ENCODE assay signal across 8 cellular contexts in the genomic region with DNA sequence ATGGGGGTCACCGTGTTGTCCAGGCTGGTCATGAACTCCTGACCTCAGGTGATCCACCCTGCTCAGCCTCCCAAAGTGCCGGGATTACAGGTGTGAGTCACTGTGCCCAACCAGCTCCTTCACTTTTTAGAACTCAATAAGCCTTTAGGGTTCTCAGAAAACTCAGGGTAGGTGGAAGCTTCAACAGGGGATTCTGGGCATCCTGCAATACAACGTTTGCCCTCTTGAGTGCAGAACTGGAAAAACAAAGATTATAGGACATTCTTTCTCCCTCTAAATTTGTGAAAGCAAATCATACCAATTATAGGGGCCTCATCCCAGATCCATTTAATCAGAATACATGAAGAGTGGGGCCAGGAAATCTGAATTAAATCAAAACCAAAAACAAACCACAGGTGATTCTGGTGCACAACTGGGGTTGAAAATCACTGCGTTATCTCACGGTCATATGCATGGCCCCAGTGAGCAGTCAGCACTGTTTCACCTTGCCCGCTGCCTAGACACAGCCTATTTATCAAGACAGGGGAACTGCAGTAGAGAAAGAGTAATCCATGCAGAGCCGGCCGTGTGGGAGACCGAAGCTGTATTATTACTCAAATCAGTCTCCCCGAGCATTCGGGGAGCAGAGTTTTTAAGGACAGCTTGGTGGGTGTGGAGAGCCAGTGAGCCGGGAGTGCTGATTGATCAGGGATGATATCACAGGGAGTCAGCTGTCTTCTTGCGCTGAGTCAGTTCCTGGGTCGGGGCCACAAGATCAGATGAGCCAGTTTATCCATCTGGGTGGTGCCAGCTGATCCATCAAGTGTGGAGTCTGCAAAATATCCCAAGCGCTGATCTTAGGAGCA. TPM values are rescaled to one million over a fixed set of nuclear protein-coding genes. Genes with fewer than 3 reads are reported as not detected.
DNase-seq lines count a peak whose midpoint lies in the region; ATAC-seq and TF ChIP-seq lines count a peak whose summit lies in the region.

No MANE protein-coding gene starts in this region.

- no peaks in the 10 kb centered on the region for H3K36me3 ChIP-seq in neural progenitor cell

- H3K4me2 ChIP-seq in neural progenitor cell, result no peak overlapping the region

- H3K4me1 ChIP-seq in neural progenitor cell, result peaks cover 9% of the 10 kb centered on the region

- H3K36me3 Mint-ChIP-seq in neural progenitor cell, result no peaks in the 10 kb centered on the region
- H3K36me3 Mint-ChIP-seq in T-helper 2 cell treated with Interferon-gamma antibody and Interleukin-4, amounts not matched to agents 5 μg/mL and 100 μg/mL, for 36 hours (ENCODE audit: low read depth), result no peaks in the 10 kb centered on the region

- H3K27me3 Mint-ChIP-seq in neural progenitor cell (ENCODE audit: insufficient read depth, low read depth), result peaks cover 6% of the 10 kb centered on the region
- H3K27me3 Mint-ChIP-seq in T-helper 2 cell treated with Interferon-gamma antibody and Interleukin-4, amounts not matched to agents 5 μg/mL and 100 μg/mL, for 36 hours (ENCODE audit: low read depth), result peaks cover 37% of the 10 kb centered on the region

- in situ Hi-C loops in Caki2 (cut with HindIII; ENCODE audit: low pct_unique_long_range_greater_than_20kb, low sequenced_read_pairs), result no loop called here

- H3K4me1 Mint-ChIP-seq in neural progenitor cell, result peaks cover 21% of the 10 kb centered on the region
- H3K4me1 Mint-ChIP-seq in T-helper 2 cell treated with Interferon-gamma antibody and Interleukin-4, amounts not matched to agents 5 μg/mL and 100 μg/mL, for 36 hours (ENCODE audit: low read depth), result no peaks in the 10 kb centered on the region

- no peaks in the 10 kb centered on the region for H3K79me2 ChIP-seq in neural progenitor cell (ENCODE audit: low read depth)

- H3K27ac ChIP-seq in epithelial cell of prostate (peak overlapping the region; percentile 68), neural progenitor cell (no peak overlapping the region)

- H3F3A ChIP-seq in neural progenitor cell (ENCODE audit: low read depth), result no peaks in the 10 kb centered on the region

- peak overlapping the region; percentile 48 for H2AFZ ChIP-seq in neural progenitor cell (replicated peaks)

- no peak overlapping the region for H3K9ac ChIP-seq in neural progenitor cell

- H3K4me3 Mint-ChIP-seq in neural progenitor cell, result no peak overlapping the region
- H3K4me3 Mint-ChIP-seq in T-helper 2 cell treated with Interferon-gamma antibody and Interleukin-4, amounts not matched to agents 5 μg/mL and 100 μg/mL, for 36 hours, result no peak overlapping the region

- no peak overlapping the region for H3K27ac Mint-ChIP-seq in neural progenitor cell
- no peak overlapping the region for H3K27ac Mint-ChIP-seq in T-helper 2 cell treated with Interferon-gamma antibody and Interleukin-4, amounts not matched to agents 5 μg/mL and 100 μg/mL, for 36 hours

- no peak for TF ChIP-seq CTCF in neural progenitor cell (IDR thresholded peaks at IDR 0.05)

- H3K27me3 ChIP-seq in neural progenitor cell, result no peaks in the 10 kb centered on the region

- H3K9me3 ChIP-seq in neural progenitor cell (ENCODE audit: low read depth), result no peaks in the 10 kb centered on the region

- ATAC-seq in GM19397 (IDR thresholded peaks at IDR 0.05; ENCODE audit: unreplicated experiment), result no peak

- no peak overlapping the region for H3K4me3 ChIP-seq in neural progenitor cell

- H4K20me1 ChIP-seq in neural progenitor cell (ENCODE audit: low read depth), result no peaks in the 10 kb centered on the region

- DNase-seq in Caki2 (ENCODE audit: low read depth), result peak; percentile 53
- peak; percentile 9 for DNase-seq in OCI-M1 (lab: John Stamatoyannopoulos, UW)
- DNase-seq in epithelial cell of prostate (ENCODE audit: low read depth, low spot score), result no peak
- DNase-seq in neural progenitor cell (ENCODE audit: low spot score), result no peak
- DNase-seq in T-helper 2 cell treated with Interferon-gamma antibody and Interleukin-4, amounts not matched to agents 5 μg/mL and 100 μg/mL, for 36 hours (ENCODE audit: low spot score), result no peak
- DNase-seq in DMS53 treated with DMSO at 0.1 percent for 48 hours (lab: John Stamatoyannopoulos, UW; ENCODE audit: unreplicated experiment), result no peak
- DNase-seq in SIG-M5 treated with dmso at 0.1 percent for 504 hours (lab: John Stamatoyannopoulos, UW; ENCODE audit: unreplicated experiment), result no peak

- H3K9me3 Mint-ChIP-seq in neural progenitor cell, result no peaks in the 10 kb centered on the region
- no peaks in the 10 kb centered on the region for H3K9me3 Mint-ChIP-seq in T-helper 2 cell treated with Interferon-gamma antibody and Interleukin-4, amounts not matched to agents 5 μg/mL and 100 μg/mL, for 36 hours

RNA-seq across cellular contexts. Expression of gene TMEM44, which starts 58.4 kb away (rescaled TPM):
- total RNA-seq in Caki2 (2014; rRNA removed; shearing (Covaris generic); ENCODE audit: low replicate concordance), result 4.0 and 17.5 TPM in 2 replicates
- 10.4 and 25.7 TPM in 2 replicates for total RNA-seq in neural progenitor cell (ENCODE audit: low replicate concordance)

Comparison
In these comparisons a context has a peak if more than half of its experiments do, and no peak if none do; other contexts are left out.
1. DNase-seq: peak in Caki2 (single experiment) and OCI-M1 (single experiment); none in epithelial cell of prostate (single experiment), neural progenitor cell (single experiment), T-helper 2 cell treated with Interferon-gamma antibody and Interleukin-4, amounts not matched to agents 5 μg/mL and 100 μg/mL, for 36 hours (single experiment), DMS53 treated with DMSO at 0.1 percent for 48 hours (single experiment) and SIG-M5 treated with dmso at 0.1 percent for 504 hours (single experiment).